Comparison of ENCODE assay signal across 21 cellular contexts in genomic region chr20:15849131-15849685, GRCh38.
"Had no signal": no experiment of that assay in that cellular context is flagged by ENCODE, and none has a peak within 500 bp of the region (broad histone marks: within the 10 kb centered on the region; RNA-seq: fewer than 3 reads in every experiment).

No MANE protein-coding gene starts in this region.

- H3K4me1 Mint-ChIP-seq: activated CD4-positive, alpha-beta memory T cell treated with anti-CD3 and anti-CD28 coated beads, Interleukin-2, amount 10 ng/mL, durations not matched to agents 7 days and 5 days; activated naive CD4-positive, alpha-beta T cell treated with anti-CD3 and anti-CD28 coated beads, Interleukin-2, amount 10 ng/mL, durations not matched to agents 7 days and 5 days; activated naive CD8-positive, alpha-beta T cell treated with anti-CD3 and anti-CD28 coated beads for 36 hours; T-helper 17 cell had no signal

- DNase-seq: activated CD4-positive, alpha-beta memory T cell treated with anti-CD3 and anti-CD28 coated beads, Interleukin-2, amount 10 ng/mL, durations not matched to agents 7 days and 5 days; activated CD4-positive, alpha-beta T cell treated with anti-CD3 and anti-CD28 coated beads, Interleukin-2, amount 50 U/mL, for 1 hour; activated CD8-positive, alpha-beta memory T cell treated with anti-CD3 and anti-CD28 coated beads, Interleukin-2, amount 50 U/mL, for 4 hours; activated gamma-delta T cell treated with Interleukin-2 at 50 U/mL for 16 hours; activated naive CD4-positive, alpha-beta T cell treated with anti-CD3 and anti-CD28 coated beads, Interleukin-2, amount 10 ng/mL, durations not matched to agents 7 days and 5 days; activated naive CD8-positive, alpha-beta T cell treated with anti-CD3 and anti-CD28 coated beads for 36 hours; activated T-cell treated with anti-CD3 and anti-CD28 coated beads, Interleukin-2, amount 50 U/mL, for 72 hours; caudate nucleus; Kasumi-1; NCI-H1105 treated with DMSO at 0.1 percent for 48 hours; NCI-H1436 treated with DMSO at 0.1 percent for 48 hours; NCI-H187; NCI-H2081; NCI-H510A treated with DMSO at 0.1 percent for 48 hours; NCI-H69; PC-3; SHP77; T-helper 17 cell; T-helper 9 cell had no signal

- ATAC-seq: activated T-cell treated with anti-CD3 and anti-CD28 coated beads, Interleukin-2, amount 50 U/mL, for 72 hours; PC-3; T-helper 17 cell; WTC11 had no signal

- H3K4me3 Mint-ChIP-seq: activated CD4-positive, alpha-beta memory T cell treated with anti-CD3 and anti-CD28 coated beads, Interleukin-2, amount 10 ng/mL, durations not matched to agents 7 days and 5 days; activated naive CD4-positive, alpha-beta T cell treated with anti-CD3 and anti-CD28 coated beads, Interleukin-2, amount 10 ng/mL, durations not matched to agents 7 days and 5 days; activated naive CD8-positive, alpha-beta T cell treated with anti-CD3 and anti-CD28 coated beads for 36 hours; activated T-cell treated with anti-CD3 and anti-CD28 coated beads, Interleukin-2, amount 50 U/mL, for 72 hours; T-helper 17 cell; WTC11 had no signal

- H3K27ac Mint-ChIP-seq: activated CD4-positive, alpha-beta memory T cell treated with anti-CD3 and anti-CD28 coated beads, Interleukin-2, amount 10 ng/mL, durations not matched to agents 7 days and 5 days; activated naive CD4-positive, alpha-beta T cell treated with anti-CD3 and anti-CD28 coated beads, Interleukin-2, amount 10 ng/mL, durations not matched to agents 7 days and 5 days; activated naive CD8-positive, alpha-beta T cell treated with anti-CD3 and anti-CD28 coated beads for 36 hours; activated T-cell treated with anti-CD3 and anti-CD28 coated beads, Interleukin-2, amount 50 U/mL, for 72 hours; activated T-helper 2 cell treated with anti-CD3 and anti-CD28 coated beads, Interferon-gamma antibody, Interleukin-2, Interleukin-4, amounts not matched to agents 10 μg/mL and 5 μg/mL and 100 μg/mL, durations not matched to agents 14 hours and 24 hours and 36 hours; T-helper 17 cell; WTC11 had no signal

- H3K27me3 Mint-ChIP-seq: activated CD4-positive, alpha-beta memory T cell treated with anti-CD3 and anti-CD28 coated beads, Interleukin-2, amount 10 ng/mL, durations not matched to agents 7 days and 5 days; activated naive CD4-positive, alpha-beta T cell treated with anti-CD3 and anti-CD28 coated beads, Interleukin-2, amount 10 ng/mL, durations not matched to agents 7 days and 5 days; activated naive CD8-positive, alpha-beta T cell treated with anti-CD3 and anti-CD28 coated beads for 36 hours; T-helper 17 cell had no signal

- H3K36me3 Mint-ChIP-seq: activated naive CD4-positive, alpha-beta T cell treated with anti-CD3 and anti-CD28 coated beads, Interleukin-2, amount 10 ng/mL, durations not matched to agents 7 days and 5 days; activated naive CD8-positive, alpha-beta T cell treated with anti-CD3 and anti-CD28 coated beads for 36 hours had no signal
